Comparison of ENCODE assay signal across 18 cellular contexts in genomic region chrX:45324941-45325340, GRCh38.
"Had no signal": no experiment of that assay in that cellular context is flagged by ENCODE, and none has a peak within 500 bp of the region (broad histone marks: within the 10 kb centered on the region; RNA-seq: fewer than 3 reads in every experiment).

No MANE protein-coding gene starts in this region.

- FAIRE-seq: pancreas had no signal

- H3K27ac Mint-ChIP-seq: activated naive CD8-positive, alpha-beta T cell treated with anti-CD3 and anti-CD28 coated beads, Interleukin-2, amount 10 ng/mL, durations not matched to agents 7 days and 5 days; activated T-helper 1 cell treated with anti-CD3 and anti-CD28 coated beads, Interleukin-12 subunit alpha, Interleukin-12 subunit beta, Interleukin-2, Interleukin-4 antibody, amounts not matched to agents 30 ng/mL and 10 ng/mL and 1 ng/mL, durations not matched to agents 14 hours and 24 hours and 36 hours; naive thymus-derived CD4-positive, alpha-beta T cell had no signal

- DNase-seq: activated naive CD8-positive, alpha-beta T cell treated with anti-CD3 and anti-CD28 coated beads, Interleukin-2, amount 10 ng/mL, durations not matched to agents 7 days and 5 days; aorta; effector CD8-positive, alpha-beta T cell; gastrocnemius medialis; heart right ventricle; left colon; lower lobe of right lung; naive thymus-derived CD4-positive, alpha-beta T cell; pancreas; stimulated activated CD4-positive, alpha-beta T cell treated with anti-CD3 and anti-CD28 coated beads, Interleukin-15, amount 100 ng/mL, for 24 hours; stimulated activated CD4-positive, alpha-beta T cell treated with anti-CD3 and anti-CD28 coated beads, Interleukin-4, amount 100 ng/mL, for 24 hours; stimulated activated naive CD4-positive, alpha-beta T cell treated with Interleukin-2 at 50 U/mL for 16 hours; substantia nigra; uterus had no signal

- H3K4me3 Mint-ChIP-seq: activated naive CD8-positive, alpha-beta T cell treated with anti-CD3 and anti-CD28 coated beads, Interleukin-2, amount 10 ng/mL, durations not matched to agents 7 days and 5 days; activated T-helper 1 cell treated with anti-CD3 and anti-CD28 coated beads, Interleukin-12 subunit alpha, Interleukin-12 subunit beta, Interleukin-2, Interleukin-4 antibody, amounts not matched to agents 30 ng/mL and 10 ng/mL and 1 ng/mL, durations not matched to agents 14 hours and 24 hours and 36 hours; naive thymus-derived CD4-positive, alpha-beta T cell had no signal

- H3K36me3 ChIP-seq: gastrocnemius medialis, heart right ventricle, lower lobe of right lung, pancreas, tibial nerve, uterus had no signal

- H3K4me1 ChIP-seq: gastrocnemius medialis, heart right ventricle, lower lobe of right lung, pancreas, tibial nerve, uterus had no signal

- H3K9me3 Mint-ChIP-seq: activated naive CD8-positive, alpha-beta T cell treated with anti-CD3 and anti-CD28 coated beads, Interleukin-2, amount 10 ng/mL, durations not matched to agents 7 days and 5 days; activated T-helper 1 cell treated with anti-CD3 and anti-CD28 coated beads, Interleukin-12 subunit alpha, Interleukin-12 subunit beta, Interleukin-2, Interleukin-4 antibody, amounts not matched to agents 30 ng/mL and 10 ng/mL and 1 ng/mL, durations not matched to agents 14 hours and 24 hours and 36 hours; naive thymus-derived CD4-positive, alpha-beta T cell had no signal

- H3K27me3 ChIP-seq: gastrocnemius medialis, uterus had no signal

- H3K4me3 ChIP-seq: coronary artery, gastrocnemius medialis, heart right ventricle, lower lobe of right lung, pancreas, tibial nerve, uterus had no signal

- ATAC-seq: activated CD4-positive, CD25-positive, alpha-beta regulatory T cell treated with anti-CD3 and anti-CD28 coated beads, Interleukin-2, amount 50 U/mL, for 24 hours; gastrocnemius medialis; heart right ventricle; left colon; lower lobe of right lung; naive thymus-derived CD4-positive, alpha-beta T cell; pancreas had no signal

- H3K9me3 ChIP-seq: gastrocnemius medialis, heart right ventricle, lower lobe of right lung, pancreas, tibial nerve, uterus had no signal

- H3K36me3 Mint-ChIP-seq: activated naive CD8-positive, alpha-beta T cell treated with anti-CD3 and anti-CD28 coated beads, Interleukin-2, amount 10 ng/mL, durations not matched to agents 7 days and 5 days; naive thymus-derived CD4-positive, alpha-beta T cell had no signal

- H3K27ac ChIP-seq: coronary artery, gastrocnemius medialis, heart right ventricle, lower lobe of right lung, pancreas, tibial nerve, uterus had no signal

- H3K4me1 Mint-ChIP-seq: activated naive CD8-positive, alpha-beta T cell treated with anti-CD3 and anti-CD28 coated beads, Interleukin-2, amount 10 ng/mL, durations not matched to agents 7 days and 5 days had no signal
